Comparison of ENCODE assay signal across 2 cellular contexts in genomic region chr12:118022097-118022727, GRCh38. TPM values are rescaled to one million over a fixed set of nuclear protein-coding genes. Genes with fewer than 3 reads are reported as not detected.
"Had no signal": no experiment of that assay in that cellular context is flagged by ENCODE, and none has a peak within 500 bp of the region (broad histone marks: within the 10 kb centered on the region; RNA-seq: fewer than 3 reads in every experiment).

No MANE protein-coding gene starts in this region.

RNA-seq across cellular contexts. Expression of gene KSR2, which starts 53.4 kb away (rescaled TPM):
- total RNA-seq: activated B cell treated with CpG ODN at 0.5 μM for 24 hours, bronchial epithelial cell had no signal
